ENCODE assay signal across 1 cellular context in the genomic region with DNA sequence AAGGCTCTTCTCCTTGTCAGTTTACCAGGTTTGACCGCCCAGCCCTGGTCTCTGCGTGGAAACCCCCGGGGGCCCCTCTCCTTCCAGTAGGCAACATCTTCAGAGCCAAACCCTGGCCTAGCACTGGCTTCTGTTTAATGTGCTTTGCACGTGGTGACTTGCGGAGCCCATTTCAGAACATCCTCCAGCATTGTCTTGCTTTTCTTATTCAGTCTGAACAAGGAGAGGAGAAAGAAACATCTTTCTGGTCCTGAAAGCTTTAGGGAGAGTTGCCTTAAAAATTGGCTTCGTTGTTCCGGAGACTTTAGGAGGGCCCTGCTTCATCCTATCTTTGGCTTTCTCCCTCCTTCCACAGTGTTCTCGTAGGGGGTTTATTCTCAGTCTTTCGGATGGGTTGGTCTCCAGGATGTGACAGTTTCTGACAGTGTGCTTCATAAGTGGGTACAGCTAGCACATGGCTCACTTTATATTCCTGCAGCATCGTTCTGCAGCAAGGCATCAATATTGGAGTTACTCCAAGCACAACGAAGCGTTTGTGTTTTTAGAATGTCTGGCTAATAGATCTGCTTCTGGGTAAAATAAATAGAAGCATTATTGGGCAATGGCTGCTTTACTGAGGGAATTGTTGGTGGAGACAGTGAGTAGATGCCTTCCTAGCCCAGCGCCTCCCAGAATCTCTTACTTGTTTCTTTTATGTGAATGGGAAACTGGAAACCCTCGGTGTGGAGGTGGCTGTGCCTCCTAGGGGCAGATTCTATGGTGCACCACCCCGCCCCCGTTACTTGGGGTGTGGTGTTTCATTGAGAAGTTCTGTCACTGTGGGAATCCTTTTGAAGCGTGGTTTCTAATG.
TF ChIP-seq lines count a peak whose summit lies in the region.

No MANE protein-coding gene starts in this region.

TF ChIP-seq in HepG2, 621 proteins besides CTCF, POLR2A, EP300 and RAD21 (continued from another document and continues in another):
- TF ChIP-seq, protein P1, sequence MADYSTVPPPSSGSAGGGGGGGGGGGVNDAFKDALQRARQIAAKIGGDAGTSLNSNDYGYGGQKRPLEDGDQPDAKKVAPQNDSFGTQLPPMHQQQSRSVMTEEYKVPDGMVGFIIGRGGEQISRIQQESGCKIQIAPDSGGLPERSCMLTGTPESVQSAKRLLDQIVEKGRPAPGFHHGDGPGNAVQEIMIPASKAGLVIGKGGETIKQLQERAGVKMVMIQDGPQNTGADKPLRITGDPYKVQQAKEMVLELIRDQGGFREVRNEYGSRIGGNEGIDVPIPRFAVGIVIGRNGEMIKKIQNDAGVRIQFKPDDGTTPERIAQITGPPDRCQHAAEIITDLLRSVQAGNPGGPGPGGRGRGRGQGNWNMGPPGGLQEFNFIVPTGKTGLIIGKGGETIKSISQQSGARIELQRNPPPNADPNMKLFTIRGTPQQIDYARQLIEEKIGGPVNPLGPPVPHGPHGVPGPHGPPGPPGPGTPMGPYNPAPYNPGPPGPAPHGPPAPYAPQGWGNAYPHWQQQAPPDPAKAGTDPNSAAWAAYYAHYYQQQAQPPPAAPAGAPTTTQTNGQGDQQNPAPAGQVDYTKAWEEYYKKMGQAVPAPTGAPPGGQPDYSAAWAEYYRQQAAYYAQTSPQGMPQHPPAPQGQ (CRISPR knock-in tag; IDR thresholded peaks at IDR 0.05; ENCODE audit: borderline replicate concordance): no peak
- TF ChIP-seq ZNF282 (IDR thresholded peaks at IDR 0.05; ENCODE audit: partially characterized antibody) (no peak), ZNF83 (CRISPR knock-in tag; IDR thresholded peaks at IDR 0.05; ENCODE audit: borderline replicate concordance) (no peak), ZNF598 (CRISPR knock-in tag; IDR thresholded peaks at IDR 0.05; ENCODE audit: borderline replicate concordance) (no peak), PRMT3 (CRISPR knock-in tag; IDR thresholded peaks at IDR 0.05; ENCODE audit: borderline replicate concordance, low read depth) (no peak), ZNF367 (CRISPR knock-in tag; IDR thresholded peaks at IDR 0.05; ENCODE audit: borderline replicate concordance) (no peak), ZNF264 (CRISPR knock-in tag; IDR thresholded peaks at IDR 0.05) (0 out of 2 replicates have a peak, but pooled peaks have one; percentile 15), ETV6 (CRISPR knock-in tag; conservative IDR thresholded peaks at IDR 0.05) (no peak), GATAD2A (CRISPR knock-in tag; IDR thresholded peaks at IDR 0.05) (peak; percentile 37; the same call in 1 of the 2 replicates), ZNF33B (CRISPR knock-in tag; IDR thresholded peaks at IDR 0.05) (no peak), GPN1 (CRISPR knock-in tag; IDR thresholded peaks at IDR 0.05; ENCODE audit: borderline replicate concordance) (no peak), THYN1 (CRISPR knock-in tag; IDR thresholded peaks at IDR 0.05; ENCODE audit: borderline replicate concordance, low read depth) (no peak), ZNF713 (CRISPR knock-in tag; IDR thresholded peaks at IDR 0.05) (no peak), SIX4 (CRISPR knock-in tag; IDR thresholded peaks at IDR 0.05) (0 out of 2 replicates have a peak, but pooled peaks have one; percentile 12), SAP130 (CRISPR knock-in tag; IDR thresholded peaks at IDR 0.05; ENCODE audit: low read depth) (peak; percentile 81), ELF3 (CRISPR knock-in tag; IDR thresholded peaks at IDR 0.05) (no peak), HNRNPH1 (optimal IDR thresholded peaks at IDR 0.05; ENCODE audit: low read depth, low read length) (no peak), XRCC5 (optimal IDR thresholded peaks at IDR 0.05; ENCODE audit: low read length) (peak; percentile 55), MIER2 (CRISPR knock-in tag; IDR thresholded peaks at IDR 0.05) (no peak), ZMYM2 (CRISPR knock-in tag; IDR thresholded peaks at IDR 0.05) (0 out of 2 replicates have a peak, but pooled peaks have one; percentile 36), MAZ (IDR thresholded peaks at IDR 0.05; ENCODE audit: borderline replicate concordance, low read depth, low read length) (no peak), MAZ (CRISPR knock-in tag; IDR thresholded peaks at IDR 0.05; ENCODE audit: low read depth) (0 out of 2 replicates have a peak, but pooled peaks have one; percentile 24), MED8 (CRISPR knock-in tag; IDR thresholded peaks at IDR 0.05; ENCODE audit: insufficient replicate concordance) (no peak), CCAR2 (optimal IDR thresholded peaks at IDR 0.05; ENCODE audit: low read depth, low read length) (no peak), ZNF292 (CRISPR knock-in tag; IDR thresholded peaks at IDR 0.05; ENCODE audit: borderline replicate concordance, low read depth) (no peak), FOSL2 (CRISPR knock-in tag; IDR thresholded peaks at IDR 0.05) (peak; percentile 17; the same call in 1 of the 2 replicates), MBNL3 (CRISPR knock-in tag; conservative IDR thresholded peaks at IDR 0.05) (no peak), RNF2 (conservative IDR thresholded peaks at IDR 0.05; ENCODE audit: low read depth) (no peak), NPAS2 (CRISPR knock-in tag; IDR thresholded peaks at IDR 0.05; ENCODE audit: borderline replicate concordance) (no peak), ZNF484 (CRISPR knock-in tag; IDR thresholded peaks at IDR 0.05; ENCODE audit: borderline replicate concordance, low read depth) (no peak)
- TF ChIP-seq, protein P2, sequence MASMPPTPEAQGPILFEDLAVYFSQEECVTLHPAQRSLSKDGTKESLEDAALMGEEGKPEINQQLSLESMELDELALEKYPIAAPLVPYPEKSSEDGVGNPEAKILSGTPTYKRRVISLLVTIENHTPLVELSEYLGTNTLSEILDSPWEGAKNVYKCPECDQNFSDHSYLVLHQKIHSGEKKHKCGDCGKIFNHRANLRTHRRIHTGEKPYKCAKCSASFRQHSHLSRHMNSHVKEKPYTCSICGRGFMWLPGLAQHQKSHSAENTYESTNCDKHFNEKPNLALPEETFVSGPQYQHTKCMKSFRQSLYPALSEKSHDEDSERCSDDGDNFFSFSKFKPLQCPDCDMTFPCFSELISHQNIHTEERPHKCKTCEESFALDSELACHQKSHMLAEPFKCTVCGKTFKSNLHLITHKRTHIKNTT (CRISPR knock-in tag; IDR thresholded peaks at IDR 0.05): no peak
- TF ChIP-seq, protein P3, sequence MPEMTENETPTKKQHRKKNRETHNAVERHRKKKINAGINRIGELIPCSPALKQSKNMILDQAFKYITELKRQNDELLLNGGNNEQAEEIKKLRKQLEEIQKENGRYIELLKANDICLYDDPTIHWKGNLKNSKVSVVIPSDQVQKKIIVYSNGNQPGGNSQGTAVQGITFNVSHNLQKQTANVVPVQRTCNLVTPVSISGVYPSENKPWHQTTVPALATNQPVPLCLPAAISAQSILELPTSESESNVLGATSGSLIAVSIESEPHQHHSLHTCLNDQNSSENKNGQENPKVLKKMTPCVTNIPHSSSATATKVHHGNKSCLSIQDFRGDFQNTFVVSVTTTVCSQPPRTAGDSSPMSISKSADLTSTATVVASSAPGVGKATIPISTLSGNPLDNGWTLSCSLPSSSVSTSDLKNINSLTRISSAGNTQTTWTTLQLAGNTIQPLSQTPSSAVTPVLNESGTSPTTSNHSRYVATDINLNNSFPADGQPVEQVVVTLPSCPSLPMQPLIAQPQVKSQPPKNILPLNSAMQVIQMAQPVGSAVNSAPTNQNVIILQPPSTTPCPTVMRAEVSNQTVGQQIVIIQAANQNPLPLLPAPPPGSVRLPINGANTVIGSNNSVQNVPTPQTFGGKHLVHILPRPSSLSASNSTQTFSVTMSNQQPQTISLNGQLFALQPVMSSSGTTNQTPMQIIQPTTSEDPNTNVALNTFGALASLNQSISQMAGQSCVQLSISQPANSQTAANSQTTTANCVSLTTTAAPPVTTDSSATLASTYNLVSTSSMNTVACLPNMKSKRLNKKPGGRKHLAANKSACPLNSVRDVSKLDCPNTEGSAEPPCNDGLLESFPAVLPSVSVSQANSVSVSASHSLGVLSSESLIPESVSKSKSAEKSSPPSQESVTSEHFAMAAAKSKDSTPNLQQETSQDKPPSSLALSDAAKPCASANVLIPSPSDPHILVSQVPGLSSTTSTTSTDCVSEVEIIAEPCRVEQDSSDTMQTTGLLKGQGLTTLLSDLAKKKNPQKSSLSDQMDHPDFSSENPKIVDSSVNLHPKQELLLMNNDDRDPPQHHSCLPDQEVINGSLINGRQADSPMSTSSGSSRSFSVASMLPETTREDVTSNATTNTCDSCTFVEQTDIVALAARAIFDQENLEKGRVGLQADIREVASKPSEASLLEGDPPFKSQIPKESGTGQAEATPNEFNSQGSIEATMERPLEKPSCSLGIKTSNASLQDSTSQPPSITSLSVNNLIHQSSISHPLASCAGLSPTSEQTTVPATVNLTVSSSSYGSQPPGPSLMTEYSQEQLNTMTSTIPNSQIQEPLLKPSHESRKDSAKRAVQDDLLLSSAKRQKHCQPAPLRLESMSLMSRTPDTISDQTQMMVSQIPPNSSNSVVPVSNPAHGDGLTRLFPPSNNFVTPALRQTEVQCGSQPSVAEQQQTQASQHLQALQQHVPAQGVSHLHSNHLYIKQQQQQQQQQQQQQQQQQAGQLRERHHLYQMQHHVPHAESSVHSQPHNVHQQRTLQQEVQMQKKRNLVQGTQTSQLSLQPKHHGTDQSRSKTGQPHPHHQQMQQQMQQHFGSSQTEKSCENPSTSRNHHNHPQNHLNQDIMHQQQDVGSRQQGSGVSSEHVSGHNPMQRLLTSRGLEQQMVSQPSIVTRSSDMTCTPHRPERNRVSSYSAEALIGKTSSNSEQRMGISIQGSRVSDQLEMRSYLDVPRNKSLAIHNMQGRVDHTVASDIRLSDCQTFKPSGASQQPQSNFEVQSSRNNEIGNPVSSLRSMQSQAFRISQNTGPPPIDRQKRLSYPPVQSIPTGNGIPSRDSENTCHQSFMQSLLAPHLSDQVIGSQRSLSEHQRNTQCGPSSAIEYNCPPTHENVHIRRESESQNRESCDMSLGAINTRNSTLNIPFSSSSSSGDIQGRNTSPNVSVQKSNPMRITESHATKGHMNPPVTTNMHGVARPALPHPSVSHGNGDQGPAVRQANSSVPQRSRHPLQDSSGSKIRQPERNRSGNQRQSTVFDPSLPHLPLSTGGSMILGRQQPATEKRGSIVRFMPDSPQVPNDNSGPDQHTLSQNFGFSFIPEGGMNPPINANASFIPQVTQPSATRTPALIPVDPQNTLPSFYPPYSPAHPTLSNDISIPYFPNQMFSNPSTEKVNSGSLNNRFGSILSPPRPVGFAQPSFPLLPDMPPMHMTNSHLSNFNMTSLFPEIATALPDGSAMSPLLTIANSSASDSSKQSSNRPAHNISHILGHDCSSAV (CRISPR knock-in tag; IDR thresholded peaks at IDR 0.05; ENCODE audit: borderline replicate concordance): no peak
- TF ChIP-seq, protein P4, sequence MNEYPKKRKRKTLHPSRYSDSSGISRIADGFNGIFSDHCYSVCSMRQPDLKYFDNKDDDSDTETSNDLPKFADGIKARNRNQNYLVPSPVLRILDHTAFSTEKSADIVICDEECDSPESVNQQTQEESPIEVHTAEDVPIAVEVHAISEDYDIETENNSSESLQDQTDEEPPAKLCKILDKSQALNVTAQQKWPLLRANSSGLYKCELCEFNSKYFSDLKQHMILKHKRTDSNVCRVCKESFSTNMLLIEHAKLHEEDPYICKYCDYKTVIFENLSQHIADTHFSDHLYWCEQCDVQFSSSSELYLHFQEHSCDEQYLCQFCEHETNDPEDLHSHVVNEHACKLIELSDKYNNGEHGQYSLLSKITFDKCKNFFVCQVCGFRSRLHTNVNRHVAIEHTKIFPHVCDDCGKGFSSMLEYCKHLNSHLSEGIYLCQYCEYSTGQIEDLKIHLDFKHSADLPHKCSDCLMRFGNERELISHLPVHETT (CRISPR knock-in tag; conservative IDR thresholded peaks at IDR 0.05): no peak
- TF ChIP-seq, protein P5, sequence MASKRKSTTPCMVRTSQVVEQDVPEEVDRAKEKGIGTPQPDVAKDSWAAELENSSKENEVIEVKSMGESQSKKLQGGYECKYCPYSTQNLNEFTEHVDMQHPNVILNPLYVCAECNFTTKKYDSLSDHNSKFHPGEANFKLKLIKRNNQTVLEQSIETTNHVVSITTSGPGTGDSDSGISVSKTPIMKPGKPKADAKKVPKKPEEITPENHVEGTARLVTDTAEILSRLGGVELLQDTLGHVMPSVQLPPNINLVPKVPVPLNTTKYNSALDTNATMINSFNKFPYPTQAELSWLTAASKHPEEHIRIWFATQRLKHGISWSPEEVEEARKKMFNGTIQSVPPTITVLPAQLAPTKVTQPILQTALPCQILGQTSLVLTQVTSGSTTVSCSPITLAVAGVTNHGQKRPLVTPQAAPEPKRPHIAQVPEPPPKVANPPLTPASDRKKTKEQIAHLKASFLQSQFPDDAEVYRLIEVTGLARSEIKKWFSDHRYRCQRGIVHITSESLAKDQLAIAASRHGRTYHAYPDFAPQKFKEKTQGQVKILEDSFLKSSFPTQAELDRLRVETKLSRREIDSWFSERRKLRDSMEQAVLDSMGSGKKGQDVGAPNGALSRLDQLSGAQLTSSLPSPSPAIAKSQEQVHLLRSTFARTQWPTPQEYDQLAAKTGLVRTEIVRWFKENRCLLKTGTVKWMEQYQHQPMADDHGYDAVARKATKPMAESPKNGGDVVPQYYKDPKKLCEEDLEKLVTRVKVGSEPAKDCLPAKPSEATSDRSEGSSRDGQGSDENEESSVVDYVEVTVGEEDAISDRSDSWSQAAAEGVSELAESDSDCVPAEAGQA (IDR thresholded peaks at IDR 0.05; ENCODE audit: low read depth): no peak
- TF ChIP-seq, protein P5 (CRISPR knock-in tag; IDR thresholded peaks at IDR 0.05; ENCODE audit: borderline replicate concordance): no peak
- TF ChIP-seq, protein P6, sequence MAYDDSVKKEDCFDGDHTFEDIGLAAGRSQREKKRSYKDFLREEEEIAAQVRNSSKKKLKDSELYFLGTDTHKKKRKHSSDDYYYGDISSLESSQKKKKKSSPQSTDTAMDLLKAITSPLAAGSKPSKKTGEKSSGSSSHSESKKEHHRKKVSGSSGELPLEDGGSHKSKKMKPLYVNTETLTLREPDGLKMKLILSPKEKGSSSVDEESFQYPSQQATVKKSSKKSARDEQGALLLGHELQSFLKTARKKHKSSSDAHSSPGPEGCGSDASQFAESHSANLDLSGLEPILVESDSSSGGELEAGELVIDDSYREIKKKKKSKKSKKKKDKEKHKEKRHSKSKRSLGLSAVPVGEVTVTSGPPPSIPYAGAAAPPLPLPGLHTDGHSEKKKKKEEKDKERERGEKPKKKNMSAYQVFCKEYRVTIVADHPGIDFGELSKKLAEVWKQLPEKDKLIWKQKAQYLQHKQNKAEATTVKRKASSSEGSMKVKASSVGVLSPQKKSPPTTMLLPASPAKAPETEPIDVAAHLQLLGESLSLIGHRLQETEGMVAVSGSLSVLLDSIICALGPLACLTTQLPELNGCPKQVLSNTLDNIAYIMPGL (CRISPR knock-in tag; IDR thresholded peaks at IDR 0.05; ENCODE audit: borderline replicate concordance in 1 of 2, low read depth in 1 of 2): 0 out of 4 replicates have a peak, but pooled peaks of 1 of the 2 experiments have one; percentile 19
